In genomic region chr1:40344597-40344996, GRCh38 we compare ENCODE assay signal across 8 cellular contexts. TPM values are rescaled to one million over a fixed set of nuclear protein-coding genes. Genes with fewer than 3 reads are reported as not detected.
DNase-seq lines count a peak whose midpoint lies in the region; ATAC-seq and TF ChIP-seq lines count a peak whose summit lies in the region.

No MANE protein-coding gene starts in this region.

- CTCF ChIA-PET in activated naive CD4-positive, alpha-beta T cell treated with anti-CD3 and anti-CD28 coated beads for 36 hours (lab: Charles Lee) = interaction anchor here (1.0 to 1.9 kb wide), 5 partner anchors 19 to 202 kb away, joined by 3 to 7 read pairs (median 3); no protein-coding TSS in a partner anchor

- no peaks in the 10 kb centered on the region for H3K27me3 Mint-ChIP-seq in activated naive CD4-positive, alpha-beta T cell treated with anti-CD3 and anti-CD28 coated beads for 36 hours (ENCODE audit: low read depth)

- H3K27ac Mint-ChIP-seq in activated naive CD4-positive, alpha-beta T cell treated with anti-CD3 and anti-CD28 coated beads for 36 hours = peak overlapping the region; percentile 100

- H3K4me3 Mint-ChIP-seq in activated naive CD4-positive, alpha-beta T cell treated with anti-CD3 and anti-CD28 coated beads for 36 hours = peak overlapping the region; percentile 65

- intact Hi-C loops in activated naive CD4-positive, alpha-beta T cell treated with anti-CD3 and anti-CD28 coated beads for 36 hours (cut with micrococcal nuclease) = no loop called here
- intact Hi-C loops in sciatic nerve (cut with DNase I) = no loop called here

- no peak for TF ChIP-seq CTCF in WERI-Rb-1 (IDR thresholded peaks at IDR 0.05; ENCODE audit: low read depth, low read length)
- TF ChIP-seq CTCF in fibroblast of villous mesenchyme (IDR thresholded peaks at IDR 0.05; ENCODE audit: insufficient read depth, low read depth, low read length) = no peak

- peak; percentile 80 for DNase-seq in activated naive CD4-positive, alpha-beta T cell treated with anti-CD3 and anti-CD28 coated beads for 36 hours
- no peak for DNase-seq in activated naive CD4-positive, alpha-beta T cell treated with Interleukin-2 at 50 U/mL for 16 hours
- DNase-seq in WERI-Rb-1 (peak; percentile 62), fibroblast of villous mesenchyme (ENCODE audit: low read depth) (peak; percentile 59), sciatic nerve (ENCODE audit: low spot score) (no peak), HK-2 (ENCODE audit: unreplicated experiment) (no peak)

- no peaks in the 10 kb centered on the region for H3K27me3 ChIP-seq in WERI-Rb-1 (ENCODE audit: insufficient read depth, low read depth, severe bottlenecking)

- peaks cover 2% of the 10 kb centered on the region for H3K36me3 Mint-ChIP-seq in activated naive CD4-positive, alpha-beta T cell treated with anti-CD3 and anti-CD28 coated beads for 36 hours (ENCODE audit: low read depth)

- H3K4me1 Mint-ChIP-seq in activated naive CD4-positive, alpha-beta T cell treated with anti-CD3 and anti-CD28 coated beads for 36 hours (ENCODE audit: low read depth) = peaks cover 61% of the 10 kb centered on the region

- H3K4me3 ChIP-seq in WERI-Rb-1 (ENCODE audit: low read depth, low read length) (peak overlapping the region; percentile 13), fibroblast of villous mesenchyme (ENCODE audit: low read depth, low read length) (no peak overlapping the region)

- no peaks in the 10 kb centered on the region for H3K9me3 Mint-ChIP-seq in activated naive CD4-positive, alpha-beta T cell treated with anti-CD3 and anti-CD28 coated beads for 36 hours

- ATAC-seq in sciatic nerve = peak; percentile 82
- ATAC-seq in HG02759 (IDR thresholded peaks at IDR 0.05; ENCODE audit: unreplicated experiment) = no peak
- ATAC-seq in GM19452 (IDR thresholded peaks at IDR 0.05; ENCODE audit: unreplicated experiment) = no peak

- no peak overlapping the region for H3K27ac ChIP-seq in WERI-Rb-1

- H3K36me3 ChIP-seq in WERI-Rb-1 = no peaks in the 10 kb centered on the region

- peaks cover 3% of the 10 kb centered on the region for H3K9me3 ChIP-seq in WERI-Rb-1 (ENCODE audit: severe bottlenecking)

RNA-seq across cellular contexts. Expression of gene COL9A2, which starts 27.5 kb away (rescaled TPM):
- 1 to 10 TPM; 6.2 to 6.8 TPM for total RNA-seq in activated naive CD4-positive, alpha-beta T cell treated with anti-CD3 and anti-CD28 coated beads for 36 hours
- 0.86 and 1.3 TPM in 2 replicates for total RNA-seq in fibroblast of villous mesenchyme
- total RNA-seq in sciatic nerve = 3.9 TPM

RNA-seq across cellular contexts. Expression of gene SMAP2, which starts 28.9 kb away (rescaled TPM):
- total RNA-seq in activated naive CD4-positive, alpha-beta T cell treated with anti-CD3 and anti-CD28 coated beads for 36 hours = 100 to 1,000 TPM; 390 to 391 TPM
- total RNA-seq in fibroblast of villous mesenchyme (15.8 and 19.4 TPM in 2 replicates), sciatic nerve (24.0 TPM)

Comparison
In these comparisons a context has a peak if more than half of its experiments do, and no peak if none do; other contexts are left out.
1. DNase-seq: peak in activated naive CD4-positive, alpha-beta T cell treated with anti-CD3 and anti-CD28 coated beads for 36 hours (single experiment), WERI-Rb-1 (single experiment) and fibroblast of villous mesenchyme (single experiment); none in activated naive CD4-positive, alpha-beta T cell treated with Interleukin-2 at 50 U/mL for 16 hours (single experiment), sciatic nerve (single experiment) and HK-2 (single experiment).
2. RNA of gene SMAP2, which starts 28.9 kb away (total RNA-seq): 390 to 391 TPM in activated naive CD4-positive, alpha-beta T cell treated with anti-CD3 and anti-CD28 coated beads for 36 hours; 24.0 TPM in sciatic nerve (single experiment) and 15.8 to 19.4 TPM in fibroblast of villous mesenchyme; every median in the first group is over 10 times any median in the second.